18 cellular contexts compared by ENCODE assay signal in the genomic region with DNA sequence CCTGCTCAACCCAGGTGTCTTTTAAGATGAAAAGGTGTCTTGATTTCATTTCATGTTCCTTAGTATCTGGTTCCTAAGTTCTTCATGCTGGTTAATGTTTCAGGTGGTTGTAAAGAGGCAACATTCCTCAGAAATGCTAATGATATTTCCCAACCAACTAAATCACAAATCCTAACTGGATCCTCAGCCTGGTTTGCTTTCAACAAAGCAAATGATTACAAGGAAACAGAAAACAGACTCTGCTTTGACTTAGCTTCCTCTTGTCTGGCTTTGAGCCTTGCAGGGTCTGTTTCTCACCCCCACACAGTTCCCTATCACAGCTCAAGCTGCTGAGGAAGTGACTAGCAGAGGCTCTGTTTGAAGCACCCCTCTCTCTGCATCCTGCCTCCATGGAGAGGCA.
"Had no signal": no experiment of that assay in that cellular context is flagged by ENCODE, and none has a peak within 500 bp of the region (broad histone marks: within the 10 kb centered on the region; RNA-seq: fewer than 3 reads in every experiment).

No MANE protein-coding gene starts in this region.

- DNase-seq: activated CD4-positive, alpha-beta T cell treated with anti-CD3 and anti-CD28 coated beads, Interleukin-2, amount 50 U/mL, for 4 hours; activated CD4-positive, CD25-positive, alpha-beta regulatory T cell treated with anti-CD3 and anti-CD28 coated beads, Interleukin-2, amount 50 U/mL, for 72 hours; activated naive CD4-positive, alpha-beta T cell treated with anti-CD3 and anti-CD28 coated beads for 36 hours; activated naive CD8-positive, alpha-beta T cell treated with anti-CD3 and anti-CD28 coated beads, Interleukin-2, amount 50 U/mL, for 24 hours; aorta; dermis blood vessel endothelial cell; effector memory CD8-positive, alpha-beta T cell; heart left ventricle; left lung; occipital lobe; right cardiac atrium; SK-N-SH; small intestine; T-helper 2 cell; upper lobe of left lung had no signal

- ATAC-seq: activated naive CD8-positive, alpha-beta T cell treated with anti-CD3 and anti-CD28 coated beads, Interleukin-2, amount 50 U/mL, for 24 hours; activated T-helper 17 cell treated with anti-CD3 and anti-CD28 coated beads, Interleukin-2, amount 50 U/mL, for 72 hours; effector memory CD8-positive, alpha-beta T cell; heart left ventricle; left lung; natural killer cell treated with Interleukin-12 subunit alpha and Interleukin-12 subunit beta and Interleukin-15 and Interleukin-18, amount 100 ng/mL, for 72 hours; right cardiac atrium had no signal

- H3K9ac ChIP-seq: SK-N-SH had no signal

- H3K27ac ChIP-seq: heart left ventricle, left lung, upper lobe of left lung had no signal

- H3K4me3 ChIP-seq: heart left ventricle, left lung, upper lobe of left lung had no signal

- H3K36me3 ChIP-seq: heart left ventricle, left lung, upper lobe of left lung had no signal

- H3K4me2 ChIP-seq: SK-N-SH had no signal

- H3K9me3 ChIP-seq: left lung, SK-N-SH, upper lobe of left lung had no signal

- FAIRE-seq: frontal cortex, small intestine had no signal

- H3K4me1 ChIP-seq: heart left ventricle, left lung, upper lobe of left lung had no signal

- H3K27me3 ChIP-seq: heart left ventricle, left lung, upper lobe of left lung had no signal
